In the genomic region with DNA sequence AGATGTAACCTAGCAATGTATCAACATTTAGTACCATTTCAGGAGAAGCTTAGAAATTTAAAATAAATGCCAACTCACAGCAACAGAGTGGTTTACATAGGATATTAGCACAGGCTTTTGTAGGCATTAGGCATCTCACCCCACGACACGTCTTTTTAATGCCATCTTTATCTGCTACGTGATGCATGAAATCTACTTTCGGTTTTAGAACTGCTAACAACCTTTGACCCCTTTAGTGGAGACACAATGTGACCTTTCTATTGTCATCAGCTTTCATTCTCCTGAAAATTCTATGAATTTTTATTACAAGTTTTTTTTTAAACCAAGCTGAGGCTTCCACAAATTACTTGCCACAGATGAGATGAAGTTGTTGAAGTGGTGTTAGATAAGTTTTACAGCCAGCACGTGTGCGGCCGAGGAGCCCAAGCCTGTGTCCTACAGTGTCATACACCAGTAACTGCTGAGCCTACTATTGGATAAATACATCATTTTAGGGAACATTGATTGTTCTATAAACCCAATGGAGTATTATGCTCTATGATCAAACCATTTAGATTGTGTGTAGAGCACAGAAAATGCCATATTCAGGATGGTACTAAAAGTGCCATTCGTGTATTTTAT, we compare ENCODE assay signal across 29 cellular contexts.
"Had no signal": no experiment of that assay in that cellular context is flagged by ENCODE, and none has a peak within 500 bp of the region (broad histone marks: within the 10 kb centered on the region; RNA-seq: fewer than 3 reads in every experiment).

No MANE protein-coding gene starts in this region.

- H3K9me3 Mint-ChIP-seq: activated naive CD8-positive, alpha-beta T cell treated with anti-CD3 and anti-CD28 coated beads, Interleukin-2, amount 10 ng/mL, durations not matched to agents 7 days and 5 days; T-helper 1 cell treated with Interleukin-12 subunit alpha and Interleukin-12 subunit beta and Interleukin-4 antibody, amounts not matched to agents 30 μg/mL and 1 μg/mL, for 36 hours; WTC11 had no signal

- H3K27ac ChIP-seq: adrenal gland had no signal

- H3K4me1 ChIP-seq: adrenal gland had no signal

- H3K36me3 Mint-ChIP-seq: WTC11 had no signal

- H3K27ac Mint-ChIP-seq: activated CD8-positive, alpha-beta T cell treated with anti-CD3 and anti-CD28 coated beads, Interleukin-2, amount 10 ng/mL, durations not matched to agents 7 days and 5 days; activated naive CD8-positive, alpha-beta T cell treated with anti-CD3 and anti-CD28 coated beads, Interleukin-2, amount 10 ng/mL, durations not matched to agents 7 days and 5 days; T-helper 1 cell treated with Interleukin-12 subunit alpha and Interleukin-12 subunit beta and Interleukin-4 antibody, amounts not matched to agents 30 μg/mL and 1 μg/mL, for 36 hours; WTC11 had no signal

- H3K4me3 Mint-ChIP-seq: activated CD8-positive, alpha-beta T cell treated with anti-CD3 and anti-CD28 coated beads, Interleukin-2, amount 10 ng/mL, durations not matched to agents 7 days and 5 days; activated naive CD8-positive, alpha-beta T cell treated with anti-CD3 and anti-CD28 coated beads, Interleukin-2, amount 10 ng/mL, durations not matched to agents 7 days and 5 days; T-helper 1 cell treated with Interleukin-12 subunit alpha and Interleukin-12 subunit beta and Interleukin-4 antibody, amounts not matched to agents 30 μg/mL and 1 μg/mL, for 36 hours; WTC11 had no signal

- H3K9me3 ChIP-seq: adrenal gland, MG63 had no signal

- H3K4me3 ChIP-seq: adrenal gland, MG63 had no signal

- H3K27me3 Mint-ChIP-seq: activated naive CD8-positive, alpha-beta T cell treated with anti-CD3 and anti-CD28 coated beads, Interleukin-2, amount 10 ng/mL, durations not matched to agents 7 days and 5 days had no signal

- H3K36me3 ChIP-seq: adrenal gland, MG63 had no signal

- H3K27me3 ChIP-seq: adrenal gland, MG63 had no signal

- DNase-seq: activated CD4-positive, alpha-beta T cell treated with anti-CD3 and anti-CD28 coated beads for 48 hours; activated CD4-positive, alpha-beta T cell treated with anti-CD3 and anti-CD28 coated beads, Interleukin-2, amount 50 U/mL, for 4 hours; activated CD4-positive, CD25-positive, alpha-beta regulatory T cell treated with anti-CD3 and anti-CD28 coated beads, Interleukin-2, amount 50 U/mL, for 72 hours; activated CD8-positive, alpha-beta memory T cell treated with anti-CD3 and anti-CD28 coated beads, Interleukin-2, amount 50 U/mL, for 48 hours; activated CD8-positive, alpha-beta T cell treated with anti-CD3 and anti-CD28 coated beads, Interleukin-2, amount 10 ng/mL, durations not matched to agents 7 days and 5 days; activated naive CD4-positive, alpha-beta T cell treated with anti-CD3 and anti-CD28 coated beads, Interleukin-2, amount 50 U/mL, for 16 hours; activated naive CD8-positive, alpha-beta T cell treated with anti-CD3 and anti-CD28 coated beads, Interleukin-2, amount 10 ng/mL, durations not matched to agents 7 days and 5 days; activated T-cell treated with anti-CD3 and anti-CD28 coated beads, Interleukin-2, amount 50 U/mL, for 1 hour; adrenal gland; anterior cingulate cortex; caudate nucleus; MG63; MV-4-11; NCI-H1092 treated with DMSO at 0.1 percent for 48 hours; NCI-H1417 treated with DMSO at 0.1 percent for 48 hours; NCI-H1694; NCI-H2029; NCI-H2107; NCI-H2171 treated with DMSO at 0.1 percent for 48 hours; NCI-H226; NCI-H82; NK-92 treated with Interleukin-12 subunit alpha and Interleukin-12 subunit beta, amount 100 ng/mL, for 24 hours; OCI-M1; RPMI8226; SHP77; T-helper 9 cell had no signal

- ATAC-seq: activated CD8-positive, alpha-beta T cell treated with anti-CD3 and anti-CD28 coated beads, Interleukin-2, amount 10 ng/mL, durations not matched to agents 7 days and 5 days; Panc1; WTC11 had no signal
